ENCODE assay signal across 22 cellular contexts in genomic region chr21:45822002-45822397, GRCh38.
DNase-seq lines count a peak whose midpoint lies in the region; ATAC-seq, FAIRE-seq and TF ChIP-seq lines count a peak whose summit lies in the region.
"Had no signal": no experiment of that assay in that cellular context is flagged by ENCODE, and none has a peak within 500 bp of the region (broad histone marks: within the 10 kb centered on the region; RNA-seq: fewer than 3 reads in every experiment).

No MANE protein-coding gene starts in this region.

- no peak overlapping the region for H4K5ac ChIP-seq in H1 (ENCODE audit: insufficient read length, low read depth, low read length)

- H3K18ac ChIP-seq in H1 (ENCODE audit: extremely low read depth, low read length): no peak overlapping the region

- intact Hi-C loops in left cardiac atrium (cut with DNase I) (loop anchor here in 1 of 2 donors (5.0 kb wide), 1 partner anchor 345 kb away; no protein-coding TSS in a partner anchor), testis (cut with DNase I; ENCODE audit: low total_unique reads) (no loop called here)

- H2BK15ac ChIP-seq in H1 (ENCODE audit: low read length): no peak overlapping the region

- TF ChIP-seq CTCF in right atrium auricular region (IDR thresholded peaks at IDR 0.05) (no peak), H1 (IDR thresholded peaks at IDR 0.05; ENCODE audit: control extremely low read depth in 1 of 3, insufficient read depth in 1 of 3, low read depth in 1 of 3, low read length in 3 of 3) (no peak), testis (IDR thresholded peaks at IDR 0.05) (no peak)

- H3K4me3 ChIP-seq in right atrium auricular region: no peak overlapping the region
- no peak overlapping the region for H3K4me3 ChIP-seq in H1 (ENCODE audit: extremely low read depth in 1 of 4, insufficient read depth in 2 of 4, low read depth in 3 of 4, low read length in 4 of 4)
- no peak overlapping the region for H3K4me3 ChIP-seq in testis
- H3K4me3 ChIP-seq: Peyer's patch had no signal

- no peaks in the 10 kb centered on the region for H3K9me3 ChIP-seq in right atrium auricular region
- no peaks in the 10 kb centered on the region for H3K9me3 ChIP-seq in H1 (ENCODE audit: insufficient read depth in 2 of 2, low read depth in 1 of 2, low read length in 1 of 2)
- no peaks in the 10 kb centered on the region for H3K9me3 ChIP-seq in testis
- H3K9me3 ChIP-seq: Peyer's patch had no signal

- H3K36me3 ChIP-seq in right atrium auricular region: no peaks in the 10 kb centered on the region
- no peaks in the 10 kb centered on the region for H3K36me3 ChIP-seq in H1 (ENCODE audit: control insufficient read depth in 2 of 4, insufficient read depth in 4 of 4, low read length in 3 of 4)
- H3K36me3 ChIP-seq in testis (ENCODE audit: low read depth, missing control alignments): no peaks in the 10 kb centered on the region
- H3K36me3 ChIP-seq: Peyer's patch had no signal

- H2BK120ac ChIP-seq in H1 (replicated peaks; ENCODE audit: low read depth, low read length): no peak overlapping the region

- H2BK12ac ChIP-seq in H1 (ENCODE audit: low read depth, low read length): no peak overlapping the region

- H3K27me3 ChIP-seq in right atrium auricular region (no peaks in the 10 kb centered on the region), H1 (replicated peaks in 1 of 4; ENCODE audit: control insufficient read depth in 3 of 4, extremely low read depth in 1 of 4, insufficient read depth in 3 of 4, low read length in 3 of 4) (no peaks in the 10 kb centered on the region), testis (no peaks in the 10 kb centered on the region)
- H3K27me3 ChIP-seq: Peyer's patch had no signal

- H4K8ac ChIP-seq in H1 (ENCODE audit: extremely low read depth, insufficient read depth, low read length): no peak overlapping the region

- H3K79me1 ChIP-seq in H1 (ENCODE audit: low read depth, low read length): no peaks in the 10 kb centered on the region

- H2AFZ ChIP-seq in H1 (ENCODE audit: low read length): no peak overlapping the region

- POLR2A ChIA-PET in H1 (lab: Charles Lee; ENCODE audit: partially characterized antibody): interaction anchor here (1.0 kb wide), 1 partner anchor 12 kb away, joined by 3 read pairs; no protein-coding TSS in a partner anchor

- CTCF ChIA-PET in H1 (lab: Charles Lee; ENCODE audit: partially characterized antibody): interaction anchor here (0.6 to 3.0 kb wide), 9 partner anchors 9 to 915 kb away, joined by 3 to 20 read pairs (median 4); no protein-coding TSS in a partner anchor

- peaks cover 0 to 7% of the 10 kb centered on the region in 2 donors for H3K4me1 ChIP-seq in right atrium auricular region
- H3K4me1 ChIP-seq in H1 (replicated peaks in 1 of 4; ENCODE audit: control insufficient read depth in 3 of 4, insufficient read depth in 4 of 4, low read length in 3 of 4): peaks cover 0 to 8% (median 1%) of the 10 kb centered on the region in 4 experiments; a peak in 2 of 7 replicates
- peaks cover 8% of the 10 kb centered on the region for H3K4me1 ChIP-seq in testis
- H3K4me1 ChIP-seq: Peyer's patch had no signal

- H3K23ac ChIP-seq in H1 (ENCODE audit: insufficient read length): no peak overlapping the region

- ATAC-seq in left cardiac atrium: no peak
- ATAC-seq in GM19397 (IDR thresholded peaks at IDR 0.05; ENCODE audit: unreplicated experiment): no peak

- TF ChIP-seq POLR2A in H1 (IDR thresholded peaks at IDR 0.05; ENCODE audit: control extremely low read depth in 1 of 2, low read depth in 2 of 2, low read length in 2 of 2): no peak
- TF ChIP-seq POLR2A in testis (IDR thresholded peaks at IDR 0.05): no peak
- TF ChIP-seq POLR2A in GM12892 (IDR thresholded peaks at IDR 0.05; ENCODE audit: low read depth, low read length): no peak

- H3K14ac ChIP-seq in H1 (ENCODE audit: insufficient read length): no peak overlapping the region

- H3K27ac ChIP-seq in right atrium auricular region (no peak overlapping the region), H1 (ENCODE audit: low read depth, low read length) (no peak overlapping the region), testis (no peak overlapping the region)
- H3K27ac ChIP-seq: C4-2B, Peyer's patch had no signal

- no peak overlapping the region for H3K4ac ChIP-seq in H1 (replicated peaks; ENCODE audit: insufficient read length, low read depth, low read length)

- H3K56ac ChIP-seq in H1 (replicated peaks; ENCODE audit: insufficient read length, low read depth, low read length): no peak overlapping the region

- no peak overlapping the region for H3K9ac ChIP-seq in H1 (replicated peaks in 1 of 4; ENCODE audit: extremely low read depth in 1 of 4, low read depth in 3 of 4, low read length in 3 of 4)

- no peaks in the 10 kb centered on the region for H3K79me2 ChIP-seq in H1 (ENCODE audit: control insufficient read depth in 1 of 2, insufficient read depth in 2 of 2, low read length in 2 of 2)

- H3K4me2 ChIP-seq in H1 (ENCODE audit: insufficient read depth in 1 of 2, low read depth in 2 of 2, low read length in 2 of 2): no peak overlapping the region

- peaks cover 0 to 1% of the 10 kb centered on the region in 2 experiments for H4K20me1 ChIP-seq in H1 (replicated peaks in 1 of 2; ENCODE audit: control insufficient read depth in 1 of 2, insufficient read depth in 2 of 2, low read length in 2 of 2)

- FAIRE-seq in H1 (lab: Jason Lieb, UNC) (no peak), GM12892 (lab: Jason Lieb, UNC) (no peak)
- FAIRE-seq: G401.6, GM18507, H54 had no signal

- H3K23me2 ChIP-seq in H1 (ENCODE audit: low read depth, low read length): no peaks in the 10 kb centered on the region

- no peak overlapping the region for H2BK5ac ChIP-seq in H1 (ENCODE audit: low read depth, low read length)

- peak; percentile 32 for DNase-seq in activated CD8-positive, alpha-beta memory T cell treated with anti-CD3 and anti-CD28 coated beads for 24 hours
- DNase-seq in activated CD8-positive, alpha-beta memory T cell treated with anti-CD3 and anti-CD28 coated beads, Interleukin-2, amount 50 U/mL, for 4 hours: no peak
- DNase-seq in right atrium auricular region (ENCODE audit: low spot score): peak; percentile 11
- DNase-seq in left cardiac atrium: no peak
- no peak for DNase-seq in H1 (ENCODE audit: low read depth in 1 of 2, low spot score in 2 of 2)
- peak; percentile 4 for DNase-seq in testis
- no peak for DNase-seq in GM12892 (ENCODE audit: insufficient read length)
- DNase-seq: 8988T; Calu3; CD8-positive, alpha-beta memory T cell; Kasumi-1; NCI-H1694 treated with DMSO at 0.1 percent for 48 hours; NCI-H2081 treated with DMSO at 0.1 percent for 48 hours; NCI-H2171 treated with DMSO at 0.1 percent for 48 hours; NCI-H446; NCI-H526; Peyer's patch had no signal

- H4K91ac ChIP-seq in H1 (replicated peaks; ENCODE audit: insufficient read length, low read length): peak overlapping the region; percentile 29

- 92% methylated on average over 9 of the region's 9 CpGs; no CpG with 5 or more reads in 1 of the 2 experiments for WGBS in H1 (ENCODE audit: extremely low coverage in 1 of 2, insufficient coverage in 1 of 2, insufficient read length in 1 of 2, insufficient replicate concordance in 2 of 2, low coverage in 1 of 2, low lambda C conversion rate in 2 of 2, missing lambda C conversion rate in 1 of 2), 2 experiments
- WGBS in testis, 2 donors: 69 to 80% methylated on average over 9 of the region's 9 CpGs

- TF ChIP-seq EP300 in H1 (IDR thresholded peaks at IDR 0.05; ENCODE audit: borderline replicate concordance in 1 of 2, low read depth in 2 of 2, low read length in 2 of 2): no peak

- H2BK20ac ChIP-seq in H1 (ENCODE audit: low read length): no peak overlapping the region

- no peak overlapping the region for H2AK5ac ChIP-seq in H1 (ENCODE audit: low read depth, low read length)

- no peak for TF ChIP-seq RAD21 in H1 (IDR thresholded peaks at IDR 0.05 in 1 of 2, conservative IDR thresholded peaks at IDR 0.05 in 1 of 2; ENCODE audit: low read depth in 2 of 2, low read length in 2 of 2)

TF ChIP-seq in H1, 55 proteins besides CTCF, POLR2A, EP300 and RAD21:
- TF ChIP-seq TCF12 (IDR thresholded peaks at IDR 0.05; ENCODE audit: low read depth, low read length) (no peak), NRF1 (IDR thresholded peaks at IDR 0.05; ENCODE audit: low read depth, low read length) (no peak), ZNF274 (IDR thresholded peaks at IDR 0.05; ENCODE audit: borderline replicate concordance, extremely low read depth, low read length) (no peak), SAP30 (IDR thresholded peaks at IDR 0.05; ENCODE audit: insufficient read depth, insufficient replicate concordance, low read length) (no peak), KDM4A (IDR thresholded peaks at IDR 0.05; ENCODE audit: low read depth, low read length, severe bottlenecking) (no peak), PHF8 (conservative IDR thresholded peaks at IDR 0.05; ENCODE audit: low read depth, low read length) (no peak), NANOG (IDR thresholded peaks at IDR 0.05; ENCODE audit: insufficient read depth, low read depth, low read length, poor library complexity, severe bottlenecking) (no peak), BACH1 (IDR thresholded peaks at IDR 0.05; ENCODE audit: low read length) (no peak)

Comparison
In these comparisons a context has a peak if more than half of its experiments do, and no peak if none do; other contexts are left out.
1. DNase-seq: peak in activated CD8-positive, alpha-beta memory T cell treated with anti-CD3 and anti-CD28 coated beads for 24 hours (single experiment), right atrium auricular region (single experiment) and testis (single experiment); none in activated CD8-positive, alpha-beta memory T cell treated with anti-CD3 and anti-CD28 coated beads, Interleukin-2, amount 50 U/mL, for 4 hours (single experiment), left cardiac atrium (single experiment), H1 (0 of 2) and GM12892 (single experiment).